ENCODE assay signal across 27 cellular contexts in genomic region chr2:135094508-135094907, GRCh38. TPM values are rescaled to one million over a fixed set of nuclear protein-coding genes. Genes with fewer than 3 reads are reported as not detected.
"Had no signal": no experiment of that assay in that cellular context is flagged by ENCODE, and none has a peak within 500 bp of the region (broad histone marks: within the 10 kb centered on the region; RNA-seq: fewer than 3 reads in every experiment).

No MANE protein-coding gene starts in this region.

- H3K4me1 ChIP-seq: ascending aorta had no signal

- H3K9me3 ChIP-seq: ascending aorta, SJCRH30 had no signal

- H3K27me3 ChIP-seq: ascending aorta, cardiac muscle cell, SJCRH30 had no signal

- ATAC-seq: activated CD8-positive, alpha-beta T cell treated with anti-CD3 and anti-CD28 coated beads for 36 hours had no signal

- H3K4me3 ChIP-seq: ascending aorta, cardiac muscle cell, SJCRH30, SK-N-MC had no signal

- DNase-seq: activated CD4-positive, alpha-beta T cell treated with anti-CD3 and anti-CD28 coated beads, Interleukin-2, amount 10 ng/mL, durations not matched to agents 24 days and 14 days; activated CD4-positive, alpha-beta T cell treated with anti-CD3 and anti-CD28 coated beads, Interleukin-2, amount 50 U/mL, for 4 hours; activated CD8-positive, alpha-beta T cell treated with anti-CD3 and anti-CD28 coated beads for 36 hours; activated naive CD4-positive, alpha-beta T cell treated with anti-CD3 and anti-CD28 coated beads, Interleukin-2, amount 10 ng/mL, durations not matched to agents 7 days and 5 days; activated T-cell treated with anti-CD3 and anti-CD28 coated beads, Interleukin-2, amount 50 U/mL, for 24 hours; amygdala; Karpas-422; KBM-7; NCI-H187 treated with DMSO at 0.1 percent for 48 hours; NCI-H2227 treated with DMSO at 0.1 percent for 48 hours; NCI-H446; NCI-H510A treated with DMSO at 0.1 percent for 48 hours; NCI-H526 treated with DMSO at 0.1 percent for 48 hours; OCI-M1; SHP77; T1000 had no signal

- H3K27ac ChIP-seq: ascending aorta, cardiac muscle cell, SJCRH30, SK-N-MC had no signal

RNA-seq across cellular contexts. Expression of gene MAP3K19, which starts 47.3 kb away (rescaled TPM):
- total RNA-seq: activated CD4-positive, alpha-beta T cell treated with anti-CD3 and anti-CD28 coated beads, Interleukin-2, amount 10 ng/mL, durations not matched to agents 24 days and 14 days; activated CD8-positive, alpha-beta memory T cell treated with anti-CD3 and anti-CD28 coated beads for 36 hours; activated CD8-positive, alpha-beta T cell treated with anti-CD3 and anti-CD28 coated beads for 36 hours; activated T-helper 1 cell treated with anti-CD3 and anti-CD28 coated beads, Interleukin-12 subunit alpha, Interleukin-12 subunit beta, Interleukin-2, Interleukin-4 antibody, amounts not matched to agents 30 ng/mL and 10 ng/mL and 1 ng/mL, durations not matched to agents 14 hours and 24 hours and 36 hours; ascending aorta; cardiac muscle cell; MCF 10A; RPMI7951; SJCRH30; T-helper 1 cell treated with Interleukin-12 subunit alpha and Interleukin-12 subunit beta and Interleukin-4 antibody, amounts not matched to agents 30 ng/mL and 1 ng/mL, for 36 hours; T-helper 2 cell treated with Interferon-gamma antibody and Interleukin-4, amounts not matched to agents 100 ng/mL and 5 ng/mL, for 36 hours had no signal
- polyA plus RNA-seq: adipose tissue, cardiac muscle cell had no signal
